In the genomic region with DNA sequence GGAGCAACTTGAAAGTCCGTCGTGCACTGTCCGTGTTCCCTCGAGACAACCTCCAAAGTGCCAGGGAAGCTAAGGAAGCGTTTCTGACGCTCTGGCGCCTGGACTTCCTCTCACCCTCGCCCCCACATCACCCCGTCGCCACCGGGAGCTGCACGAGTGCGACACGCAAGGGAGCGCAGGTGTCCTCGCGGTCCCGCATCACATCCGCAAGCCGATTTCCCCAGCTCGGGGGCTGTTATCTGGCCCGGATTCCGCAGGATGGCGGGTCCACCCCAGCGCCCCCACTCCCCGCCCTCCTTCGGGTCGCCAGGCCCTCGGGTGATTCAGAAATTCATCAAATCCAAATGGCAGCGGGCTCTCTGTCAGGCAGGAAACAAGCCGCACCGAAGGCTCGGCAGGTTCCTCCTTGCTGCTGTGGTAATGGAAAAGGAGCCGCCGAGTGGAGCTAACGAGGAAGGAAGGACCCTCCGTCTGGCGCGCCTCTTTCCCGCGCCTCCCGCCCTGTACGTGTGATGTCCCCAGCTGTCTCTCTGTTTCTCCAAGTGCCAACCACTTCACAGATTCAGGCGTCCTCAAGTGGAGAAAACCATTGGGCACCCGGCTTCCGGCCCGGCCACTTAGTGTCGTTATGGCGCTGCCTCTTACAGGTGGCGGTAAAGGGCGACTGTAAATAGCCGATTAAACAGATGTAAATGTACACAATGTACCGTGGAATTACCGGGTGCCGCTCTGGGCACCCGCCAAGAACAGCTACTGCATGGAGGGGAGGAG, we compare ENCODE assay signal across 8 cellular contexts. TPM values are rescaled to one million over a fixed set of nuclear protein-coding genes. Genes with fewer than 3 reads are reported as not detected.
DNase-seq lines count a peak whose midpoint lies in the region; ATAC-seq and TF ChIP-seq lines count a peak whose summit lies in the region.

No MANE protein-coding gene starts in this region.

- CTCF ChIA-PET in RWPE1 (lab: Yijun Ruan, JAX): interaction anchor here (1.0 to 1.3 kb wide), 3 partner anchors 47 to 178 kb away, joined by 3 to 5 read pairs (median 4); no protein-coding TSS in a partner anchor

- intact Hi-C loops in transverse colon (cut with DNase I; ENCODE audit: low total_unique reads): no loop called here

- H3K79me2 ChIP-seq in osteoblast (ENCODE audit: insufficient read depth, low read length): peaks cover 37% of the 10 kb centered on the region

- 0% methylated on average over 55 of the region's 56 CpGs; no CpG with 5 or more reads in 1 of the 2 donors for WGBS in transverse colon (ENCODE audit: low coverage in 1 of 2), 2 donors

- no peak for TF ChIP-seq EP300 in transverse colon (IDR thresholded peaks at IDR 0.05; ENCODE audit: low read depth)

- DNase-seq in BE2C (peak; percentile 60), LoVo (ENCODE audit: low spot score) (peak; percentile 71), RWPE1 (ENCODE audit: low spot score) (peak; percentile 37), activated gamma-delta T cell (lab: John Stamatoyannopoulos, UW) (peak; percentile 31), glomerular visceral epithelial cell (ENCODE audit: extremely low spot score) (peak; percentile 52), osteoblast (ENCODE audit: insufficient read length, low spot score, missing footprints) (peak; percentile 68), transverse colon (peak; percentile 81)

- H3K4me2 ChIP-seq in osteoblast (ENCODE audit: insufficient read depth, low read length): peak overlapping the region; percentile 92

- TF ChIP-seq CTCF in BE2C (IDR thresholded peaks at IDR 0.05; ENCODE audit: low read depth, low read length): no peak
- no peak for TF ChIP-seq CTCF in RWPE1 (conservative IDR thresholded peaks at IDR 0.05; ENCODE audit: low read depth)
- TF ChIP-seq CTCF in osteoblast (IDR thresholded peaks at IDR 0.05; ENCODE audit: extremely low read depth, low read depth, low read length): no peak
- peak in 3 of 5 experiments; percentile 5 to 10 (median 9) for TF ChIP-seq CTCF in transverse colon (IDR thresholded peaks at IDR 0.05)

- peaks cover 19% of the 10 kb centered on the region for H4K20me1 ChIP-seq in osteoblast (ENCODE audit: insufficient read depth, low read length)

- H3K36me3 ChIP-seq in BE2C (peaks cover 3% of the 10 kb centered on the region), osteoblast (ENCODE audit: insufficient read depth, low read length) (no peaks in the 10 kb centered on the region), transverse colon (no peaks in the 10 kb centered on the region)

- POLR2A ChIA-PET in RWPE1 (lab: Yijun Ruan, JAX; ENCODE audit: low non-redundant PET): interaction anchor here (1.2 to 1.3 kb wide), 2 partner anchors 12 to 380 kb away, joined by 3 to 4 read pairs; a partner anchor contains a TSS

- peak overlapping the region; percentile 70 for H3K4me3 ChIP-seq in BE2C (ENCODE audit: low read depth, low read length)
- H3K4me3 ChIP-seq in osteoblast (ENCODE audit: insufficient read depth, low read length): peak overlapping the region; percentile 89
- peak overlapping the region; percentile 64 to 95 (median 79) for H3K4me3 ChIP-seq in transverse colon

- in situ Hi-C loops in transverse colon (cut with MboI; ENCODE audit: low pct_ligation_motif_present in 1 of 4, low pct_unique_long_range_greater_than_20kb in 1 of 4, low sequenced_read_pairs in 3 of 4): no loop called here

- H3K27me3 ChIP-seq in BE2C (no peaks in the 10 kb centered on the region), osteoblast (ENCODE audit: insufficient read depth, low read length) (peaks cover 34% of the 10 kb centered on the region), transverse colon (no peaks in the 10 kb centered on the region)

- peak; percentile 36 for ATAC-seq in GM21423 (IDR thresholded peaks at IDR 0.05; ENCODE audit: unreplicated experiment)

- H2AFZ ChIP-seq in osteoblast (ENCODE audit: low read length): peak overlapping the region; percentile 92

- peaks cover 37% of the 10 kb centered on the region for H3K4me1 ChIP-seq in BE2C
- H3K4me1 ChIP-seq in osteoblast (ENCODE audit: insufficient read depth, low read length): peaks cover 29% of the 10 kb centered on the region
- H3K4me1 ChIP-seq in transverse colon: peaks cover 6 to 58% (median 35%) of the 10 kb centered on the region in 4 donors

- H3K27ac ChIP-seq in RWPE1 (peak overlapping the region; percentile 89), osteoblast (ENCODE audit: low read depth, low read length) (peak overlapping the region; percentile 88), transverse colon (peak overlapping the region; percentile 88 to 98 (median 94))

- H3K9me3 ChIP-seq in BE2C (no peaks in the 10 kb centered on the region), osteoblast (ENCODE audit: low read depth, low read length) (no peaks in the 10 kb centered on the region), transverse colon (no peaks in the 10 kb centered on the region)

- TF ChIP-seq POLR2A in transverse colon (IDR thresholded peaks at IDR 0.05): peak; percentile 55

RNA-seq across cellular contexts. Expression of a gene that starts 0.9 kb away (rescaled TPM):
- polyA plus RNA-seq in BE2C (2012; ENCODE audit: insufficient read depth, insufficient read length, low read depth): 23.2 TPM
- total RNA-seq in osteoblast (99.5 and 108 TPM in 2 replicates), transverse colon (10 to 100 TPM; 19.7 to 31.3 (median 24.8) TPM)

Comparison
In these comparisons a context has a peak if more than half of its experiments do, and no peak if none do; other contexts are left out.
1. Peak in every context shown above with its lines: DNase-seq, ATAC-seq, H3K4me3 ChIP-seq and H3K27ac ChIP-seq.
2. DNase-seq: peak in every context shown above with its lines; median percentile 81 in transverse colon; 71 in LoVo; 68 in osteoblast; 60 in BE2C; 52 in glomerular visceral epithelial cell; 37 in RWPE1; 31 in activated gamma-delta T cell.
3. CTCF ChIP-seq: peak in transverse colon (3 of 5); none in BE2C (single experiment), RWPE1 (single experiment) and osteoblast (single experiment).